In the genomic region with DNA sequence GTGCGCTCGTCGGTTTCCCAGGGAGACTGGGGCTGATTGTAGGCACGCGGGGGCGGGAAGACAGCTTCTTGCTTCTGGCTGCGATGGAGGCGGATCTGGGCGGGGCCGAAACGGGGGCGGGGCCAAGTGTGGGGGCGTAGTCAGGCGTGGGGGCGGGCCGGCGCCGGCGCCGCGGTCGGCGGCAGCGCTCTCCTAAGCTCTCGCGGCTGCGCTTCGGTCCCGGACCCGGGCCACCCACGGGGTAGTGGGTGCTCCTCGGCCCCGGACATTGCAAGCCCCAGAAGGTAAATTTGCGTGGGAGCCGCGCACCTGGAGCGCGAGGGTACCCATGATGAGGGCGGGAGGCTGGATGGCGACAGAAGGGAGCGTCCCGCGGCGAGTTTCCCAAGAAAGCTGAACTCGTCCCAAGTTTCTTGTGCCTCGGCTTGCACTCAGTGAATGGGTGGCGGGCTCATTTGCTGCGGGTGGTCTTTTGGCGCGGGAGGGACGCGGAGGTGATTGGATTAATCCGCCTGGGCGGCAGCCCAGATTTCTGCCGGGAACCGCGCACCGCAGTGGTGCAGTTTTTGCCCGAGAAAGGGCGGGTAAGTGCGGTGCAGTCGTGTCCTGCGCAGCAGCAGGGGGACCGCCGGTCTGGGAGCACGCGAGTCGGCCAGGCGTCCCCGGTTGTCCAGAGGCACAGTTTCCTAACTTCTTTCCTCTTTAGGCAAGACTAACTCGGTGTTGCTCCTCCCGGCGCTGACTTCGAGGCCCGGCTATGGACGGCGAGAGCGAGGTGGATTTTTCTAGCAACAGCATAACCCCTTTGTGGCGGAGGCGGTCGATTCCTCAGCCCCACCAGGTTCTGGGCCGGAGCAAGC, we compare ENCODE assay signal across 1 cellular context.
A peak's percentile ranks its signal among the peaks of the same experiment; 100 is the strongest.
TF ChIP-seq lines count a peak whose summit lies in the region.

A gene with protein sequence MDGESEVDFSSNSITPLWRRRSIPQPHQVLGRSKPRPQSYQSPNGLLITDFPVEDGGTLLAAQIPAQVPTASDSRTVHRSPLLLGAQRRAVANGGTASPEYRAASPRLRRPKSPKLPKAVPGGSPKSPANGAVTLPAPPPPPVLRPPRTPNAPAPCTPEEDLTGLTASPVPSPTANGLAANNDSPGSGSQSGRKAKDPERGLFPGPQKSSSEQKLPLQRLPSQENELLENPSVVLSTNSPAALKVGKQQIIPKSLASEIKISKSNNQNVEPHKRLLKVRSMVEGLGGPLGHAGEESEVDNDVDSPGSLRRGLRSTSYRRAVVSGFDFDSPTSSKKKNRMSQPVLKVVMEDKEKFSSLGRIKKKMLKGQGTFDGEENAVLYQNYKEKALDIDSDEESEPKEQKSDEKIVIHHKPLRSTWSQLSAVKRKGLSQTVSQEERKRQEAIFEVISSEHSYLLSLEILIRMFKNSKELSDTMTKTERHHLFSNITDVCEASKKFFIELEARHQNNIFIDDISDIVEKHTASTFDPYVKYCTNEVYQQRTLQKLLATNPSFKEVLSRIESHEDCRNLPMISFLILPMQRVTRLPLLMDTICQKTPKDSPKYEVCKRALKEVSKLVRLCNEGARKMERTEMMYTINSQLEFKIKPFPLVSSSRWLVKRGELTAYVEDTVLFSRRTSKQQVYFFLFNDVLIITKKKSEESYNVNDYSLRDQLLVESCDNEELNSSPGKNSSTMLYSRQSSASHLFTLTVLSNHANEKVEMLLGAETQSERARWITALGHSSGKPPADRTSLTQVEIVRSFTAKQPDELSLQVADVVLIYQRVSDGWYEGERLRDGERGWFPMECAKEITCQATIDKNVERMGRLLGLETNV (plus strand): TSS at position 155 of the 860 bp plus-strand sequence. CDS start 603 bp downstream, at position 758.

TF ChIP-seq in HepG2, 621 proteins besides CTCF, POLR2A, EP300 and RAD21 (continued from another document and continues in another):
- TF ChIP-seq, protein P1, sequence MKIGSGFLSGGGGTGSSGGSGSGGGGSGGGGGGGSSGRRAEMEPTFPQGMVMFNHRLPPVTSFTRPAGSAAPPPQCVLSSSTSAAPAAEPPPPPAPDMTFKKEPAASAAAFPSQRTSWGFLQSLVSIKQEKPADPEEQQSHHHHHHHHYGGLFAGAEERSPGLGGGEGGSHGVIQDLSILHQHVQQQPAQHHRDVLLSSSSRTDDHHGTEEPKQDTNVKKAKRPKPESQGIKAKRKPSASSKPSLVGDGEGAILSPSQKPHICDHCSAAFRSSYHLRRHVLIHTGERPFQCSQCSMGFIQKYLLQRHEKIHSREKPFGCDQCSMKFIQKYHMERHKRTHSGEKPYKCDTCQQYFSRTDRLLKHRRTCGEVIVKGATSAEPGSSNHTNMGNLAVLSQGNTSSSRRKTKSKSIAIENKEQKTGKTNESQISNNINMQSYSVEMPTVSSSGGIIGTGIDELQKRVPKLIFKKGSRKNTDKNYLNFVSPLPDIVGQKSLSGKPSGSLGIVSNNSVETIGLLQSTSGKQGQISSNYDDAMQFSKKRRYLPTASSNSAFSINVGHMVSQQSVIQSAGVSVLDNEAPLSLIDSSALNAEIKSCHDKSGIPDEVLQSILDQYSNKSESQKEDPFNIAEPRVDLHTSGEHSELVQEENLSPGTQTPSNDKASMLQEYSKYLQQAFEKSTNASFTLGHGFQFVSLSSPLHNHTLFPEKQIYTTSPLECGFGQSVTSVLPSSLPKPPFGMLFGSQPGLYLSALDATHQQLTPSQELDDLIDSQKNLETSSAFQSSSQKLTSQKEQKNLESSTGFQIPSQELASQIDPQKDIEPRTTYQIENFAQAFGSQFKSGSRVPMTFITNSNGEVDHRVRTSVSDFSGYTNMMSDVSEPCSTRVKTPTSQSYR (CRISPR knock-in tag; IDR thresholded peaks at IDR 0.05; ENCODE audit: borderline replicate concordance), result no peak
- no peak for TF ChIP-seq GZF1 (CRISPR knock-in tag; IDR thresholded peaks at IDR 0.05)
- no peak for TF ChIP-seq HDAC6 (IDR thresholded peaks at IDR 0.05; ENCODE audit: low read depth, low read length)
- TF ChIP-seq PITX1 (CRISPR knock-in tag; IDR thresholded peaks at IDR 0.05), result no peak
- no peak for TF ChIP-seq ZNF570 (CRISPR knock-in tag; IDR thresholded peaks at IDR 0.05; ENCODE audit: borderline replicate concordance)
- no peak for TF ChIP-seq NRL (CRISPR knock-in tag; IDR thresholded peaks at IDR 0.05; ENCODE audit: borderline replicate concordance)
- TF ChIP-seq NFYB (CRISPR knock-in tag; IDR thresholded peaks at IDR 0.05), result no peak
- peak; percentile 51; the same call in 1 of the 2 replicates for TF ChIP-seq FOXC1 (CRISPR knock-in tag; IDR thresholded peaks at IDR 0.05; ENCODE audit: borderline replicate concordance)
- no peak for TF ChIP-seq ZNF713 (CRISPR knock-in tag; IDR thresholded peaks at IDR 0.05)
- no peak for TF ChIP-seq ZNF567 (CRISPR knock-in tag; IDR thresholded peaks at IDR 0.05; ENCODE audit: borderline replicate concordance)
- TF ChIP-seq, protein P2, sequence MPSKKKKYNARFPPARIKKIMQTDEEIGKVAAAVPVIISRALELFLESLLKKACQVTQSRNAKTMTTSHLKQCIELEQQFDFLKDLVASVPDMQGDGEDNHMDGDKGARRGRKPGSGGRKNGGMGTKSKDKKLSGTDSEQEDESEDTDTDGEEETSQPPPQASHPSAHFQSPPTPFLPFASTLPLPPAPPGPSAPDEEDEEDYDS (CRISPR knock-in tag; IDR thresholded peaks at IDR 0.05), result no peak
- TF ChIP-seq ZEB1 (IDR thresholded peaks at IDR 0.05; ENCODE audit: insufficient replicate concordance, low read depth), result no peak
- no peak for TF ChIP-seq GPN1 (CRISPR knock-in tag; IDR thresholded peaks at IDR 0.05; ENCODE audit: borderline replicate concordance)
- no peak for TF ChIP-seq ZNF225 (CRISPR knock-in tag; IDR thresholded peaks at IDR 0.05)
- TF ChIP-seq ZNF430 (CRISPR knock-in tag; IDR thresholded peaks at IDR 0.05), result peak; percentile 51; the same call in 1 of the 2 replicates
- no peak for TF ChIP-seq ZNF234 (CRISPR knock-in tag; conservative IDR thresholded peaks at IDR 0.05)
- no peak for TF ChIP-seq SPEN (CRISPR knock-in tag; IDR thresholded peaks at IDR 0.05; ENCODE audit: low read depth)
- TF ChIP-seq SMAD3 (CRISPR knock-in tag; IDR thresholded peaks at IDR 0.05), result no peak
- TF ChIP-seq, protein P3, sequence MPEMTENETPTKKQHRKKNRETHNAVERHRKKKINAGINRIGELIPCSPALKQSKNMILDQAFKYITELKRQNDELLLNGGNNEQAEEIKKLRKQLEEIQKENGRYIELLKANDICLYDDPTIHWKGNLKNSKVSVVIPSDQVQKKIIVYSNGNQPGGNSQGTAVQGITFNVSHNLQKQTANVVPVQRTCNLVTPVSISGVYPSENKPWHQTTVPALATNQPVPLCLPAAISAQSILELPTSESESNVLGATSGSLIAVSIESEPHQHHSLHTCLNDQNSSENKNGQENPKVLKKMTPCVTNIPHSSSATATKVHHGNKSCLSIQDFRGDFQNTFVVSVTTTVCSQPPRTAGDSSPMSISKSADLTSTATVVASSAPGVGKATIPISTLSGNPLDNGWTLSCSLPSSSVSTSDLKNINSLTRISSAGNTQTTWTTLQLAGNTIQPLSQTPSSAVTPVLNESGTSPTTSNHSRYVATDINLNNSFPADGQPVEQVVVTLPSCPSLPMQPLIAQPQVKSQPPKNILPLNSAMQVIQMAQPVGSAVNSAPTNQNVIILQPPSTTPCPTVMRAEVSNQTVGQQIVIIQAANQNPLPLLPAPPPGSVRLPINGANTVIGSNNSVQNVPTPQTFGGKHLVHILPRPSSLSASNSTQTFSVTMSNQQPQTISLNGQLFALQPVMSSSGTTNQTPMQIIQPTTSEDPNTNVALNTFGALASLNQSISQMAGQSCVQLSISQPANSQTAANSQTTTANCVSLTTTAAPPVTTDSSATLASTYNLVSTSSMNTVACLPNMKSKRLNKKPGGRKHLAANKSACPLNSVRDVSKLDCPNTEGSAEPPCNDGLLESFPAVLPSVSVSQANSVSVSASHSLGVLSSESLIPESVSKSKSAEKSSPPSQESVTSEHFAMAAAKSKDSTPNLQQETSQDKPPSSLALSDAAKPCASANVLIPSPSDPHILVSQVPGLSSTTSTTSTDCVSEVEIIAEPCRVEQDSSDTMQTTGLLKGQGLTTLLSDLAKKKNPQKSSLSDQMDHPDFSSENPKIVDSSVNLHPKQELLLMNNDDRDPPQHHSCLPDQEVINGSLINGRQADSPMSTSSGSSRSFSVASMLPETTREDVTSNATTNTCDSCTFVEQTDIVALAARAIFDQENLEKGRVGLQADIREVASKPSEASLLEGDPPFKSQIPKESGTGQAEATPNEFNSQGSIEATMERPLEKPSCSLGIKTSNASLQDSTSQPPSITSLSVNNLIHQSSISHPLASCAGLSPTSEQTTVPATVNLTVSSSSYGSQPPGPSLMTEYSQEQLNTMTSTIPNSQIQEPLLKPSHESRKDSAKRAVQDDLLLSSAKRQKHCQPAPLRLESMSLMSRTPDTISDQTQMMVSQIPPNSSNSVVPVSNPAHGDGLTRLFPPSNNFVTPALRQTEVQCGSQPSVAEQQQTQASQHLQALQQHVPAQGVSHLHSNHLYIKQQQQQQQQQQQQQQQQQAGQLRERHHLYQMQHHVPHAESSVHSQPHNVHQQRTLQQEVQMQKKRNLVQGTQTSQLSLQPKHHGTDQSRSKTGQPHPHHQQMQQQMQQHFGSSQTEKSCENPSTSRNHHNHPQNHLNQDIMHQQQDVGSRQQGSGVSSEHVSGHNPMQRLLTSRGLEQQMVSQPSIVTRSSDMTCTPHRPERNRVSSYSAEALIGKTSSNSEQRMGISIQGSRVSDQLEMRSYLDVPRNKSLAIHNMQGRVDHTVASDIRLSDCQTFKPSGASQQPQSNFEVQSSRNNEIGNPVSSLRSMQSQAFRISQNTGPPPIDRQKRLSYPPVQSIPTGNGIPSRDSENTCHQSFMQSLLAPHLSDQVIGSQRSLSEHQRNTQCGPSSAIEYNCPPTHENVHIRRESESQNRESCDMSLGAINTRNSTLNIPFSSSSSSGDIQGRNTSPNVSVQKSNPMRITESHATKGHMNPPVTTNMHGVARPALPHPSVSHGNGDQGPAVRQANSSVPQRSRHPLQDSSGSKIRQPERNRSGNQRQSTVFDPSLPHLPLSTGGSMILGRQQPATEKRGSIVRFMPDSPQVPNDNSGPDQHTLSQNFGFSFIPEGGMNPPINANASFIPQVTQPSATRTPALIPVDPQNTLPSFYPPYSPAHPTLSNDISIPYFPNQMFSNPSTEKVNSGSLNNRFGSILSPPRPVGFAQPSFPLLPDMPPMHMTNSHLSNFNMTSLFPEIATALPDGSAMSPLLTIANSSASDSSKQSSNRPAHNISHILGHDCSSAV (CRISPR knock-in tag; IDR thresholded peaks at IDR 0.05; ENCODE audit: borderline replicate concordance), result no peak
- no peak for TF ChIP-seq JUN (CRISPR knock-in tag; IDR thresholded peaks at IDR 0.05)
- TF ChIP-seq, protein P4, sequence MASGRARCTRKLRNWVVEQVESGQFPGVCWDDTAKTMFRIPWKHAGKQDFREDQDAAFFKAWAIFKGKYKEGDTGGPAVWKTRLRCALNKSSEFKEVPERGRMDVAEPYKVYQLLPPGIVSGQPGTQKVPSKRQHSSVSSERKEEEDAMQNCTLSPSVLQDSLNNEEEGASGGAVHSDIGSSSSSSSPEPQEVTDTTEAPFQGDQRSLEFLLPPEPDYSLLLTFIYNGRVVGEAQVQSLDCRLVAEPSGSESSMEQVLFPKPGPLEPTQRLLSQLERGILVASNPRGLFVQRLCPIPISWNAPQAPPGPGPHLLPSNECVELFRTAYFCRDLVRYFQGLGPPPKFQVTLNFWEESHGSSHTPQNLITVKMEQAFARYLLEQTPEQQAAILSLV (CRISPR knock-in tag; IDR thresholded peaks at IDR 0.05; ENCODE audit: borderline replicate concordance), result no peak
- TF ChIP-seq ZNF337 (CRISPR knock-in tag; IDR thresholded peaks at IDR 0.05; ENCODE audit: borderline replicate concordance, low read depth), result no peak
- TF ChIP-seq TMF1 (CRISPR knock-in tag; IDR thresholded peaks at IDR 0.05; ENCODE audit: low read depth), result no peak
- TF ChIP-seq NR3C1 (CRISPR knock-in tag; IDR thresholded peaks at IDR 0.05), result no peak
- TF ChIP-seq THAP11 (CRISPR knock-in tag; IDR thresholded peaks at IDR 0.05), result no peak
- TF ChIP-seq HIVEP1 (CRISPR knock-in tag; IDR thresholded peaks at IDR 0.05), result peak; percentile 33; the same call in 1 of the 2 replicates
- TF ChIP-seq, protein P5, sequence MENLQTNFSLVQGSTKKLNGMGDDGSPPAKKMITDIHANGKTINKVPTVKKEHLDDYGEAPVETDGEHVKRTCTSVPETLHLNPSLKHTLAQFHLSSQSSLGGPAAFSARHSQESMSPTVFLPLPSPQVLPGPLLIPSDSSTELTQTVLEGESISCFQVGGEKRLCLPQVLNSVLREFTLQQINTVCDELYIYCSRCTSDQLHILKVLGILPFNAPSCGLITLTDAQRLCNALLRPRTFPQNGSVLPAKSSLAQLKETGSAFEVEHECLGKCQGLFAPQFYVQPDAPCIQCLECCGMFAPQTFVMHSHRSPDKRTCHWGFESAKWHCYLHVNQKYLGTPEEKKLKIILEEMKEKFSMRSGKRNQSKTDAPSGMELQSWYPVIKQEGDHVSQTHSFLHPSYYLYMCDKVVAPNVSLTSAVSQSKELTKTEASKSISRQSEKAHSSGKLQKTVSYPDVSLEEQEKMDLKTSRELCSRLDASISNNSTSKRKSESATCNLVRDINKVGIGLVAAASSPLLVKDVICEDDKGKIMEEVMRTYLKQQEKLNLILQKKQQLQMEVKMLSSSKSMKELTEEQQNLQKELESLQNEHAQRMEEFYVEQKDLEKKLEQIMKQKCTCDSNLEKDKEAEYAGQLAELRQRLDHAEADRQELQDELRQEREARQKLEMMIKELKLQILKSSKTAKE (CRISPR knock-in tag; IDR thresholded peaks at IDR 0.05; ENCODE audit: borderline replicate concordance), result no peak
- no peak for TF ChIP-seq PAF1 (CRISPR knock-in tag; IDR thresholded peaks at IDR 0.05)
- no peak for TF ChIP-seq ZNF282 (IDR thresholded peaks at IDR 0.05; ENCODE audit: partially characterized antibody)
- TF ChIP-seq TEAD2 (CRISPR knock-in tag; IDR thresholded peaks at IDR 0.05), result no peak
- TF ChIP-seq ZNF792 (CRISPR knock-in tag; IDR thresholded peaks at IDR 0.05), result no peak; the same call in 1 of the 2 replicates
- TF ChIP-seq PAX8 (CRISPR knock-in tag; IDR thresholded peaks at IDR 0.05; ENCODE audit: borderline replicate concordance), result no peak
- no peak for TF ChIP-seq U2AF1 (optimal IDR thresholded peaks at IDR 0.05; ENCODE audit: low read depth, low read length)
- no peak for TF ChIP-seq NFE2L2 (IDR thresholded peaks at IDR 0.05; ENCODE audit: low read length)
- no peak for TF ChIP-seq KDM4B (CRISPR knock-in tag; IDR thresholded peaks at IDR 0.05)
- TF ChIP-seq, protein P6, sequence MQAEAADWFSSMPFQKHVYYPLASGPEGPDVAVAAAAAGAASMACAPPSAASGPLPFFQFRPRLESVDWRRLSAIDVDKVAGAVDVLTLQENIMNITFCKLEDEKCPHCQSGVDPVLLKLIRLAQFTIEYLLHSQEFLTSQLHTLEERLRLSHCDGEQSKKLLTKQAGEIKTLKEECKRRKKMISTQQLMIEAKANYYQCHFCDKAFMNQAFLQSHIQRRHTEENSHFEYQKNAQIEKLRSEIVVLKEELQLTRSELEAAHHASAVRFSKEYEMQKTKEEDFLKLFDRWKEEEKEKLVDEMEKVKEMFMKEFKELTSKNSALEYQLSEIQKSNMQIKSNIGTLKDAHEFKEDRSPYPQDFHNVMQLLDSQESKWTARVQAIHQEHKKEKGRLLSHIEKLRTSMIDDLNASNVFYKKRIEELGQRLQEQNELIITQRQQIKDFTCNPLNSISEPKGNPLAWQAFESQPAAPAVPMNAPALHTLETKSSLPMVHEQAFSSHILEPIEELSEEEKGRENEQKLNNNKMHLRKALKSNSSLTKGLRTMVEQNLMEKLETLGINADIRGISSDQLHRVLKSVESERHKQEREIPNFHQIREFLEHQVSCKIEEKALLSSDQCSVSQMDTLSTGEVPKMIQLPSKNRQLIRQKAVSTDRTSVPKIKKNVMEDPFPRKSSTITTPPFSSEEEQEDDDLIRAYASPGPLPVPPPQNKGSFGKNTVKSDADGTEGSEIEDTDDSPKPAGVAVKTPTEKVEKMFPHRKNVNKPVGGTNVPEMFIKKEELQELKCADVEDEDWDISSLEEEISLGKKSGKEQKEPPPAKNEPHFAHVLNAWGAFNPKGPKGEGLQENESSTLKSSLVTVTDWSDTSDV (CRISPR knock-in tag; IDR thresholded peaks at IDR 0.05), result 0 out of 2 replicates have a peak, but pooled peaks have one; percentile 40
- no peak for TF ChIP-seq ZFP90 (CRISPR knock-in tag; IDR thresholded peaks at IDR 0.05; ENCODE audit: borderline replicate concordance)
- TF ChIP-seq ZNF549 (CRISPR knock-in tag; IDR thresholded peaks at IDR 0.05), result no peak
- TF ChIP-seq MYNN (CRISPR knock-in tag; IDR thresholded peaks at IDR 0.05; ENCODE audit: low read depth), result no peak
